11 cellular contexts compared by ENCODE assay signal in the genomic region with DNA sequence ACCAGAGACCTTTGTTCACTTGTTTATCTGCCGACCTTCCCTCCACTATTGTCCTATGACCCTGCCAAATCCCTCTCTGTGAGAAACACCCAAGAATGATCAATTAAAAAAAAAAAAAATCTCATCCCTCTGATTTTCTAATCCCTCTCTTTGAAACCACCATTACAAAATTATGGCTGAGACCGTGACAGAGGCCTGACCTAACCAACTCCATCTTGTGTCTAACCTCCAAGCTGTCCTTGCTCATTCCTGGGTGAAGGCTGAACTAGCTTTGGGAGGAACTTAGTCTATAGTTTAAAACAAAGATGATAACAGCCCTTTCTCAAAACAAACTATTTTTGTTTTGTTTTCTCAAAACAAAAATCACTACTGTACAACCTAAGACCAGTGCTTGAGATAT.
"Had no signal": no experiment of that assay in that cellular context is flagged by ENCODE, and none has a peak within 500 bp of the region (broad histone marks: within the 10 kb centered on the region; RNA-seq: fewer than 3 reads in every experiment).

No MANE protein-coding gene starts in this region.

- DNase-seq: GM23248, GOT3, H7, H9, HCEC 1CT, HFFc6 had no signal

- ATAC-seq: GM23338, HCT116 had no signal

- H3K4me3 ChIP-seq: GM23248, GM23338, HAP-1 had no signal

- H3K36me3 ChIP-seq: HAP-1 had no signal

- H3K4me3 Mint-ChIP-seq: GM23338, H9, HFFc6 had no signal

- H3K4me1 Mint-ChIP-seq: GM23338 had no signal

- H3K4me2 ChIP-seq: GM23338 had no signal

- H3K27ac Mint-ChIP-seq: GM23338, H9, HFFc6 had no signal

- FAIRE-seq: H1, H54 had no signal

- H3K9ac ChIP-seq: GM23248 had no signal

- H3K27ac ChIP-seq: GM23248 had no signal

- H2AFZ ChIP-seq: GM23248, GM23338 had no signal
